In genomic region chr2:119365436-119365835, GRCh38 we compare ENCODE assay signal across 8 cellular contexts. TPM values are rescaled to one million over a fixed set of nuclear protein-coding genes. Genes with fewer than 3 reads are reported as not detected.
A peak's percentile ranks its signal among the peaks of the same experiment; 100 is the strongest.
DNase-seq lines count a peak whose midpoint lies in the region; ATAC-seq and TF ChIP-seq lines count a peak whose summit lies in the region.

No MANE protein-coding gene starts in this region.

- H3K27me3 Mint-ChIP-seq in naive thymus-derived CD8-positive, alpha-beta T cell: no peaks in the 10 kb centered on the region

- H3K27me3 ChIP-seq in BE2C: no peaks in the 10 kb centered on the region

- H3K4me3 ChIP-seq in BE2C (ENCODE audit: low read depth, low read length) (peak overlapping the region; percentile 81; the same call in 1 of the 2 replicates), choroid plexus epithelial cell (ENCODE audit: low read depth, low read length) (peak overlapping the region; percentile 94)
- H3K4me3 ChIP-seq in Jurkat, Clone E6-1 (ENCODE audit: low read length): peak overlapping the region; percentile 97

- no peaks in the 10 kb centered on the region; the same call in 1 of the 2 replicates for H3K36me3 ChIP-seq in BE2C

- TF ChIP-seq CTCF in BE2C (IDR thresholded peaks at IDR 0.05; ENCODE audit: low read depth, low read length): no peak
- TF ChIP-seq CTCF in choroid plexus epithelial cell (conservative IDR thresholded peaks at IDR 0.05; ENCODE audit: low read depth, low read length): no peak

- POLR2A ChIA-PET in naive thymus-derived CD8-positive, alpha-beta T cell (lab: Charles Lee): no interaction called here

- peak overlapping the region; percentile 89 to 99 (median 96) for H3K27ac Mint-ChIP-seq in naive thymus-derived CD8-positive, alpha-beta T cell

- no peak for DNase-seq in BE2C
- no peak for DNase-seq in Jurkat, Clone E6-1 (ENCODE audit: low read depth, low spot score)
- no peak for DNase-seq in choroid plexus epithelial cell (ENCODE audit: low read depth)
- DNase-seq in naive thymus-derived CD8-positive, alpha-beta T cell: no peak
- DNase-seq in mesenteric fat pad (ENCODE audit: low spot score): no peak
- no peak for DNase-seq in NOMO-1 (lab: John Stamatoyannopoulos, UW; ENCODE audit: unreplicated experiment in 2 of 2)
- DNase-seq in midbrain (lab: John Stamatoyannopoulos, UW): no peak
- no peak for DNase-seq in GF-D8 (lab: John Stamatoyannopoulos, UW)

- H3K4me3 Mint-ChIP-seq in naive thymus-derived CD8-positive, alpha-beta T cell: peak overlapping the region; percentile 92 to 99 (median 97)

- no peaks in the 10 kb centered on the region for H3K4me1 ChIP-seq in BE2C

- peaks cover 34 to 67% (median 61%) of the 10 kb centered on the region in 4 donors for H3K4me1 Mint-ChIP-seq in naive thymus-derived CD8-positive, alpha-beta T cell

- no peaks in the 10 kb centered on the region for H3K9me3 ChIP-seq in BE2C

- H3K9me3 Mint-ChIP-seq in naive thymus-derived CD8-positive, alpha-beta T cell: no peaks in the 10 kb centered on the region

- peaks cover 0 to 20% (median 4%) of the 10 kb centered on the region in 3 donors for H3K36me3 Mint-ChIP-seq in naive thymus-derived CD8-positive, alpha-beta T cell

- no peak for ATAC-seq in naive thymus-derived CD8-positive, alpha-beta T cell

RNA-seq across cellular contexts. Expression of gene C2orf76, which starts 1.2 kb away (rescaled TPM):
- polyA plus RNA-seq in BE2C (2012; ENCODE audit: insufficient read depth, insufficient read length, low read depth): 6.7 TPM
- 16.3 TPM for polyA plus RNA-seq in Jurkat, Clone E6-1 (2012; ENCODE audit: insufficient read depth, insufficient read length)
- 10 to 100 TPM; 10.7 to 11.9 TPM for total RNA-seq in naive thymus-derived CD8-positive, alpha-beta T cell
- polyA plus RNA-seq in naive thymus-derived CD8-positive, alpha-beta T cell: 10 to 100 TPM; 16.3 to 37.5 (median 23.6) TPM
- total RNA-seq in mesenteric fat pad: 12.5 TPM

RNA-seq across cellular contexts. Expression of gene DBI, which starts 1.3 kb away (rescaled TPM):
- polyA plus RNA-seq in BE2C (2012; ENCODE audit: insufficient read depth, insufficient read length, low read depth): 46.8 TPM
- 355 TPM for polyA plus RNA-seq in Jurkat, Clone E6-1 (2012; ENCODE audit: insufficient read depth, insufficient read length)
- 10 to 100 TPM; 41.5 to 49.7 TPM for total RNA-seq in naive thymus-derived CD8-positive, alpha-beta T cell
- polyA plus RNA-seq in naive thymus-derived CD8-positive, alpha-beta T cell: 100 to 1,000 TPM; 249 to 374 (median 295) TPM
- 268 TPM for total RNA-seq in mesenteric fat pad
